15 cellular contexts compared by ENCODE assay signal in the genomic region with DNA sequence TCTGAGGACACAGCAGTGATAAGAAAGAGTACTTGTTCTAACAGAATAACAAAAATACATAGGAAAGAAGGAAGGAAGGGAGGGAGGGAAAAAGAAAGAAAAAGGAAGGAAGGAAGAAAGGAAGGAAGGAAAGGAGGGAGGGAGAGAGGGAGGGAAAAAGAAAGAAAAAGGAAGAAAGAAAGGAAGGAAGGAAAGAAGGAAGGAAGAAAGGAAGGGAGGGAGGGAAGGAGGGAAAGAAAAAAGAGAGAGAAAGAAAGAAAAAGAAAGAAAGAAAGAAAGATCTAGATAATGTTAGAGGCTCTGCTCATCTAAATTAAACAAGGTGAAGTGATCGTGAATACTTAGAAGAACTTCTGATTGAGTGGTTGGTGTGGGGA. TPM values are rescaled to one million over a fixed set of nuclear protein-coding genes. Genes with fewer than 3 reads are reported as not detected.
DNase-seq lines count a peak whose midpoint lies in the region; ATAC-seq and TF ChIP-seq lines count a peak whose summit lies in the region.
"Had no signal": no experiment of that assay in that cellular context is flagged by ENCODE, and none has a peak within 500 bp of the region (broad histone marks: within the 10 kb centered on the region; RNA-seq: fewer than 3 reads in every experiment).

No MANE protein-coding gene starts in this region.

- TF ChIP-seq CTCF in Calu3 (IDR thresholded peaks at IDR 0.05; ENCODE audit: unreplicated experiment) (no peak), adrenal gland (IDR thresholded peaks at IDR 0.05) (no peak), lower lobe of right lung (IDR thresholded peaks at IDR 0.05) (no peak), mesothelial cell of epicardium (IDR thresholded peaks at IDR 0.05; ENCODE audit: unreplicated experiment) (no peak)

- H3K27me3 Mint-ChIP-seq in Calu3 (ENCODE audit: unreplicated experiment) (no peaks in the 10 kb centered on the region), mesothelial cell of epicardium (ENCODE audit: low read depth) (no peaks in the 10 kb centered on the region)
- no peaks in the 10 kb centered on the region for H3K27me3 Mint-ChIP-seq in stimulated activated naive B cell treated with anti-CD40 and anti-IgM and Interleukin-4, amounts not matched to agents 10 μg/mL and 1 μg/mL and 100 μg/mL, for 72 hours
- peaks cover 3% of the 10 kb centered on the region for H3K27me3 Mint-ChIP-seq in activated CD4-positive, alpha-beta memory T cell treated with anti-CD3 and anti-CD28 coated beads for 36 hours

- H3K4me3 ChIP-seq in adrenal gland (no peak overlapping the region), lower lobe of right lung (no peak overlapping the region)
- H3K4me3 ChIP-seq: testis had no signal

- H3K4me1 ChIP-seq in adrenal gland (replicated peaks in 1 of 2) (peaks cover 8 to 13% of the 10 kb centered on the region in 2 donors), lower lobe of right lung (peaks cover 31% of the 10 kb centered on the region)

- no TSS peak for BruUV-seq in Calu3 (replicated peaks; lab: Mats Ljungman, UMichigan)

- no peak for DNase-seq in Calu3
- DNase-seq in adrenal gland: no peak
- DNase-seq in lower lobe of right lung: no peak
- DNase-seq in stimulated activated naive B cell treated with anti-CD40 and anti-IgM and Interleukin-4, amounts not matched to agents 10 μg/mL and 1 μg/mL and 100 μg/mL, for 72 hours: no peak
- no peak for DNase-seq in mesothelial cell of epicardium (ENCODE audit: low spot score in 2 of 2, unreplicated experiment in 2 of 2)
- no peak for DNase-seq in activated CD4-positive, alpha-beta memory T cell treated with anti-CD3 and anti-CD28 coated beads for 36 hours
- DNase-seq: activated CD4-positive, alpha-beta T cell treated with anti-CD3 and anti-CD28 coated beads for 4 hours; activated naive CD4-positive, alpha-beta T cell treated with anti-CD3 and anti-CD28 coated beads for 36 hours; hippocampal formation; naive thymus-derived CD4-positive, alpha-beta T cell; NCI-H510A treated with DMSO at 0.1 percent for 48 hours; stimulated activated CD4-positive, alpha-beta T cell treated with anti-CD3 and anti-CD28 coated beads, Interleukin-4, amount 100 ng/mL, for 24 hours; testis had no signal

- H3K4me1 Mint-ChIP-seq in Calu3 (ENCODE audit: low read depth, unreplicated experiment): peaks cover 42% of the 10 kb centered on the region
- H3K4me1 Mint-ChIP-seq in stimulated activated naive B cell treated with anti-CD40 and anti-IgM and Interleukin-4, amounts not matched to agents 10 μg/mL and 1 μg/mL and 100 μg/mL, for 72 hours: peaks cover 11 to 20% of the 10 kb centered on the region in 2 donors
- no peaks in the 10 kb centered on the region for H3K4me1 Mint-ChIP-seq in mesothelial cell of epicardium
- H3K4me1 Mint-ChIP-seq in activated CD4-positive, alpha-beta memory T cell treated with anti-CD3 and anti-CD28 coated beads for 36 hours (ENCODE audit: low read depth): peaks cover 2% of the 10 kb centered on the region

- H3K9me3 Mint-ChIP-seq in Calu3 (ENCODE audit: low read depth, unreplicated experiment): no peaks in the 10 kb centered on the region
- H3K9me3 Mint-ChIP-seq in stimulated activated naive B cell treated with anti-CD40 and anti-IgM and Interleukin-4, amounts not matched to agents 10 μg/mL and 1 μg/mL and 100 μg/mL, for 72 hours: peaks cover 0 to 4% of the 10 kb centered on the region in 2 donors
- no peaks in the 10 kb centered on the region for H3K9me3 Mint-ChIP-seq in mesothelial cell of epicardium
- H3K9me3 Mint-ChIP-seq in activated CD4-positive, alpha-beta memory T cell treated with anti-CD3 and anti-CD28 coated beads for 36 hours: no peaks in the 10 kb centered on the region
- H3K9me3 Mint-ChIP-seq: activated naive CD4-positive, alpha-beta T cell treated with anti-CD3 and anti-CD28 coated beads for 36 hours; naive thymus-derived CD4-positive, alpha-beta T cell had no signal

- H3K36me3 Mint-ChIP-seq in Calu3 (ENCODE audit: insufficient read depth, unreplicated experiment) (no peaks in the 10 kb centered on the region), mesothelial cell of epicardium (no peaks in the 10 kb centered on the region)
- peaks cover 0 to 2% of the 10 kb centered on the region in 2 donors for H3K36me3 Mint-ChIP-seq in stimulated activated naive B cell treated with anti-CD40 and anti-IgM and Interleukin-4, amounts not matched to agents 10 μg/mL and 1 μg/mL and 100 μg/mL, for 72 hours
- no peaks in the 10 kb centered on the region for H3K36me3 Mint-ChIP-seq in activated CD4-positive, alpha-beta memory T cell treated with anti-CD3 and anti-CD28 coated beads for 36 hours
- H3K36me3 Mint-ChIP-seq: naive thymus-derived CD4-positive, alpha-beta T cell had no signal

- peak overlapping the region; percentile 47 for H3K27ac Mint-ChIP-seq in Calu3 (ENCODE audit: unreplicated experiment)
- H3K27ac Mint-ChIP-seq in stimulated activated naive B cell treated with anti-CD40 and anti-IgM and Interleukin-4, amounts not matched to agents 10 μg/mL and 1 μg/mL and 100 μg/mL, for 72 hours: peak overlapping the region; percentile 73
- no peak overlapping the region for H3K27ac Mint-ChIP-seq in mesothelial cell of epicardium
- no peak overlapping the region for H3K27ac Mint-ChIP-seq in activated CD4-positive, alpha-beta memory T cell treated with anti-CD3 and anti-CD28 coated beads for 36 hours
- H3K27ac Mint-ChIP-seq: activated naive CD4-positive, alpha-beta T cell treated with anti-CD3 and anti-CD28 coated beads for 36 hours had no signal

- H3K27me3 ChIP-seq in adrenal gland (no peaks in the 10 kb centered on the region), lower lobe of right lung (ENCODE audit: low read depth) (no peaks in the 10 kb centered on the region)
- H3K27me3 ChIP-seq: testis had no signal

- H3K9me3 ChIP-seq in adrenal gland (replicated peaks in 1 of 3) (no peaks in the 10 kb centered on the region), lower lobe of right lung (no peaks in the 10 kb centered on the region)
- H3K9me3 ChIP-seq: testis had no signal

- WGBS in adrenal gland, 4 donors: 92 to 95% (median 93%) methylated on average over 1 of the region's 1 CpG

- ATAC-seq in lower lobe of right lung: no peak
- no peak for ATAC-seq in stimulated activated naive B cell treated with anti-CD40 and anti-IgM and Interleukin-4, amounts not matched to agents 10 μg/mL and 1 μg/mL and 100 μg/mL, for 72 hours (replicated peaks)
- no peak for ATAC-seq in HG03159 (IDR thresholded peaks at IDR 0.05; ENCODE audit: unreplicated experiment)
- ATAC-seq in GM18861 (IDR thresholded peaks at IDR 0.05; ENCODE audit: unreplicated experiment): no peak

- peak overlapping the region; percentile 52 to 88 (median 76) for H3K27ac ChIP-seq in adrenal gland
- peak overlapping the region; percentile 88 for H3K27ac ChIP-seq in lower lobe of right lung

- POLR2A ChIA-PET in activated CD4-positive, alpha-beta memory T cell treated with anti-CD3 and anti-CD28 coated beads for 36 hours (lab: Charles Lee): no interaction called here

- no peaks in the 10 kb centered on the region for H3K36me3 ChIP-seq in adrenal gland (replicated peaks in 1 of 2)
- H3K36me3 ChIP-seq in lower lobe of right lung: no peaks in the 10 kb centered on the region

- intact Hi-C loops in Calu3 (cut with micrococcal nuclease; ENCODE audit: unreplicated experiment): no loop called here
- intact Hi-C loops in adrenal gland (cut with DNase I): no loop called here
- intact Hi-C loops in lower lobe of right lung (cut with DNase I): no loop called here
- intact Hi-C loops in activated CD4-positive, alpha-beta memory T cell treated with anti-CD3 and anti-CD28 coated beads for 36 hours (cut with micrococcal nuclease): no loop called here

- CTCF ChIA-PET in Calu3 (lab: Charles Lee): interaction anchor here (0.7 to 1.4 kb wide), 4 partner anchors 17 to 75 kb away, joined by 3 to 7 read pairs (median 6); no protein-coding TSS in a partner anchor
- CTCF ChIA-PET in activated CD4-positive, alpha-beta memory T cell treated with anti-CD3 and anti-CD28 coated beads for 36 hours (lab: Charles Lee): no interaction called here

- H3K4me3 Mint-ChIP-seq in Calu3 (ENCODE audit: low read depth, unreplicated experiment): no peak overlapping the region
- H3K4me3 Mint-ChIP-seq in stimulated activated naive B cell treated with anti-CD40 and anti-IgM and Interleukin-4, amounts not matched to agents 10 μg/mL and 1 μg/mL and 100 μg/mL, for 72 hours: peak overlapping the region in 1 of 2 donors; percentile 15
- H3K4me3 Mint-ChIP-seq in mesothelial cell of epicardium: no peak overlapping the region
- H3K4me3 Mint-ChIP-seq in activated CD4-positive, alpha-beta memory T cell treated with anti-CD3 and anti-CD28 coated beads for 36 hours: no peak overlapping the region
- H3K4me3 Mint-ChIP-seq: activated naive CD4-positive, alpha-beta T cell treated with anti-CD3 and anti-CD28 coated beads for 36 hours; naive thymus-derived CD4-positive, alpha-beta T cell had no signal

- TF ChIP-seq POLR2A in adrenal gland (IDR thresholded peaks at IDR 0.05): no peak

RNA-seq across cellular contexts. Expression of a gene that starts 29.8 kb away (rescaled TPM):
- total RNA-seq in Calu3 (2022): 38.1 and 50.5 TPM in 2 replicates
- 100 to 1,000 TPM in 7 of 8 donors, 10 to 100 TPM in 1; 60.5 to 603 (median 339) TPM for total RNA-seq in adrenal gland
- 100 to 1,000 TPM in 1 of 3 donors, 10 to 100 TPM in 2; 59.5 to 107 (median 77.1) TPM for polyA plus RNA-seq in adrenal gland
- 367 TPM for total RNA-seq in lower lobe of right lung
- total RNA-seq in mesothelial cell of epicardium: 116 to 126 TPM (median 120 TPM) in 3 replicates
- total RNA-seq in activated CD4-positive, alpha-beta memory T cell treated with anti-CD3 and anti-CD28 coated beads for 36 hours: 10 to 100 TPM; 10.6 to 10.7 TPM

Comparison
In these comparisons a context has a peak if more than half of its experiments do, and no peak if none do; other contexts are left out.
1. H3K27ac Mint-ChIP-seq: peak in Calu3 (single experiment) and stimulated activated naive B cell treated with anti-CD40 and anti-IgM and Interleukin-4, amounts not matched to agents 10 μg/mL and 1 μg/mL and 100 μg/mL, for 72 hours (single experiment); none in mesothelial cell of epicardium (single experiment) and activated CD4-positive, alpha-beta memory T cell treated with anti-CD3 and anti-CD28 coated beads for 36 hours (single experiment).